ENCODE assay signal across 8 cellular contexts in genomic region chr19:45885556-45886426, GRCh38. TPM values are rescaled to one million over a fixed set of nuclear protein-coding genes. Genes with fewer than 3 reads are reported as not detected.
A peak's percentile ranks its signal among the peaks of the same experiment; 100 is the strongest.
DNase-seq lines count a peak whose midpoint lies in the region; ATAC-seq and TF ChIP-seq lines count a peak whose summit lies in the region.

Gene IRF2BP1 (minus strand): TSS chr19:45886141. CDS start chr19:45885774, 367 bp downstream.

- POLR2A ChIA-PET in MCF 10A (lab: Yijun Ruan, JAX): interaction anchor here (0.6 to 4.0 kb wide), 21 partner anchors 9 to 468 kb away, joined by 3 to 46 read pairs (median 4); partner anchors contain the start of genes CCDC61, MYPOP, SIX5 and SYMPK

- H3K9ac ChIP-seq in iPS-20b (ENCODE audit: low read depth, low read length): peak within 1 kb of the TSS; percentile 90
- H3K9ac ChIP-seq in skeletal muscle tissue (ENCODE audit: low read depth in 1 of 3, low read length in 3 of 3): peak within 1 kb of the TSS; percentile 96 to 98 (median 98)

- H3K36me3 Mint-ChIP-seq in MCF 10A (ENCODE audit: insufficient read depth, unreplicated experiment): peaks cover 18% of the 10 kb centered on the region

- peak within 1 kb of the TSS; percentile 98 for H3K27ac Mint-ChIP-seq in MCF 10A (ENCODE audit: low read depth, unreplicated experiment)

- ATAC-seq in HG03097 (IDR thresholded peaks at IDR 0.05; ENCODE audit: low FRiP score, unreplicated experiment): peak; percentile 38

- intact Hi-C loops in MCF 10A (cut with micrococcal nuclease): loop anchor here (10.0 kb wide), 1 partner anchor 109 kb away; the partner anchor contains the start of gene CCDC61

- peak; percentile 91 for DNase-seq in NCI-H1436 (lab: John Stamatoyannopoulos, UW)
- no peak for DNase-seq in NCI-H1436 treated with DMSO at 0.1 percent for 48 hours (lab: John Stamatoyannopoulos, UW)
- peak; percentile 92 for DNase-seq in NCI-H2227 (lab: John Stamatoyannopoulos, UW; ENCODE audit: unreplicated experiment)
- peak; percentile 96 for DNase-seq in MCF 10A (ENCODE audit: unreplicated experiment)

- H3K27ac ChIP-seq in VCaP (peak within 1 kb of the TSS; percentile 98), iPS-20b (ENCODE audit: low read length) (peak within 1 kb of the TSS; percentile 89), skeletal muscle tissue (ENCODE audit: low read depth, low read length) (peak within 1 kb of the TSS; percentile 96)

- H3K27me3 Mint-ChIP-seq in MCF 10A (ENCODE audit: insufficient read depth, unreplicated experiment): no peaks in the 10 kb centered on the region

- H3K4me1 ChIP-seq in iPS-20b (ENCODE audit: insufficient read depth, low read length) (peaks cover 15% of the 10 kb centered on the region; the same call in 1 of the 2 replicates), skeletal muscle tissue (ENCODE audit: control insufficient read depth in 3 of 3, insufficient read depth in 3 of 3, low read length in 3 of 3) (peaks cover 41 to 50% (median 45%) of the 10 kb centered on the region in 3 donors)

- H3K4me3 Mint-ChIP-seq in MCF 10A (ENCODE audit: unreplicated experiment): peak within 1 kb of the TSS; percentile 97

- TSS peak; percentile 28 for BruUV-seq in MCF 10A (replicated peaks; lab: Mats Ljungman, UMichigan)

- H3K9me3 ChIP-seq in iPS-20b (ENCODE audit: insufficient read depth, low read depth, low read length) (no peaks in the 10 kb centered on the region), skeletal muscle tissue (ENCODE audit: control insufficient read depth in 3 of 3, low read length in 3 of 3) (no peaks in the 10 kb centered on the region)

- H3K4me1 Mint-ChIP-seq in MCF 10A (ENCODE audit: insufficient read depth, unreplicated experiment): peaks cover 10% of the 10 kb centered on the region

- H3K27me3 ChIP-seq in iPS-20b (ENCODE audit: insufficient read depth, low read length): no peaks in the 10 kb centered on the region
- H3K27me3 ChIP-seq in skeletal muscle tissue (ENCODE audit: control insufficient read depth in 3 of 3, insufficient read depth in 3 of 3, low read length in 3 of 3): no peaks in the 10 kb centered on the region

- CTCF ChIA-PET in MCF 10A (lab: Yijun Ruan, JAX): interaction anchor here (0.5 to 1.1 kb wide), 7 partner anchors 17 to 1597 kb away, joined by 3 to 6 read pairs (median 3); partner anchors contain the start of genes FBXO46 and MYPOP

- TF ChIP-seq CTCF in VCaP (conservative IDR thresholded peaks at IDR 0.05) (peak; percentile 15; the same call in 1 of the 2 replicates), MCF 10A (IDR thresholded peaks at IDR 0.05; ENCODE audit: unreplicated experiment) (no peak)

- H3K36me3 ChIP-seq in iPS-20b (ENCODE audit: insufficient read depth, low read depth, low read length) (no peaks in the 10 kb centered on the region), skeletal muscle tissue (ENCODE audit: control insufficient read depth in 3 of 3, insufficient read depth in 3 of 3, low read length in 3 of 3) (peaks cover 0 to 7% (median 4%) of the 10 kb centered on the region in 3 donors)

- H3K9me3 Mint-ChIP-seq in MCF 10A (ENCODE audit: unreplicated experiment): no peaks in the 10 kb centered on the region

- H3K4me3 ChIP-seq in iPS-20b (ENCODE audit: low read length): peak within 1 kb of the TSS; percentile 81
- H3K4me3 ChIP-seq in skeletal muscle tissue (ENCODE audit: low read length in 3 of 3): peak within 1 kb of the TSS; percentile 84 to 94 (median 89)

RNA-seq across cellular contexts. Expression of gene IRF2BP1, which starts in this region (rescaled TPM):
- total RNA-seq in MCF 10A (2022) (14.7 and 18.1 TPM in 2 replicates), skeletal muscle tissue (24.5 TPM)
